ENCODE assay signal across 8 cellular contexts in the genomic region with DNA sequence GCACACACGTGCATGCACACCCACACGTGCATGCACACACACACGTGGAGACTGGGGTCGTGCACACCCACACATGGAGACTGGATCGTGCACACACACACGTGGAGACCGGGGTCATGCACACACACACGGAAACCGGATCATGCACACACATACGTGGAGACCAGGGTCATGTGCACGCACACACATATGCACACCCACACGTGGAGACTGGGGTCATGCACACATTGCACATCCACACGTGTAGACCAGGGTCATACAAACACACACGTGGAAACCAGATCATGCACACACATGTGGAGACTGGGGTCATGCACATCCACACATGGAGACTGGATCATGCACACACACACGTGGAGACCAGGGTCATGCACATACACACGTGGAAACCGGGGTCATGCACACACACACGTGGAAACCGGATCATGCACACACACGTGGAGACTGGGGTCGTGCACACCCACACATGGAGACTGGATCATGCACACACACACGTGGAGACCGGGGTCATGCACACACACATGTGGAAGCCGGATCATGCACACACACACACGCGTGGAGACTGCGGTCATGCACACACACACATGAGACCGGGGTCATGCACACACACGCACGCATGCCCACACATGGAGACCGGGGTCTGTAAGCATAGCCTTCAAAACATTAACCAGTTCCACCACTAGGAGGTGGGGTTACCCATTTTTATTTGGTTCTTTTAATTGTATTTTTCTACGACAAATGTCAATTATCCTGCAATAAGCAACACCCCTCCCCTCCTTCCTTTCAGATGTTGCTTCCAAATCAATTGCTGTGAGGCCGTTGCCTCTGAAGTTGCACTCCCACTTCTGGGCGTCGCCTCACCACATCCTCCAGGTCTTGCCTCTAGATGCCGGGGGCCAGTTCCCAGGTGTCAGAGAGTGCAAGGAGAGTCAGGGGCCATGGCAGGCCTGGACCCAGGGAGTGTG.
DNase-seq lines count a peak whose midpoint lies in the region; ATAC-seq, FAIRE-seq and TF ChIP-seq lines count a peak whose summit lies in the region.

No MANE protein-coding gene starts in this region.

- no peaks in the 10 kb centered on the region for H4K20me1 ChIP-seq in HepG2 (ENCODE audit: insufficient read depth, low read length)

- TF ChIP-seq CTCF in CD8-positive, alpha-beta T cell (IDR thresholded peaks at IDR 0.05) = no peak
- TF ChIP-seq CTCF in HFFc6 (IDR thresholded peaks at IDR 0.05) = peak; percentile 74
- TF ChIP-seq CTCF in HepG2 (CRISPR knock-in tag; IDR thresholded peaks at IDR 0.05) = peak; percentile 41; the same call in 1 of the 2 replicates
- TF ChIP-seq CTCF in lower lobe of right lung (IDR thresholded peaks at IDR 0.05) = no peak

- CTCF ChIA-PET in CD8-positive, alpha-beta T cell (lab: Charles Lee) = interaction anchor here (1.6 kb wide), 1 partner anchor 9 kb away, joined by 3 read pairs; no protein-coding TSS in a partner anchor
- CTCF ChIA-PET in activated CD8-positive, alpha-beta T cell treated with anti-CD3 and anti-CD28 coated beads, Interleukin-2, amount 10 ng/mL, durations not matched to agents 7 days and 5 days (lab: Charles Lee) = interaction anchor here (1.9 kb wide), 1 partner anchor 8 kb away, joined by 5 read pairs; no protein-coding TSS in a partner anchor
- CTCF ChIA-PET in HepG2 (lab: Yijun Ruan, JAX; ENCODE audit: low intra/inter-chr PET ratio, low total read pairs) = no interaction called here

- peak; percentile 29 for ATAC-seq in CD8-positive, alpha-beta T cell
- ATAC-seq in activated CD8-positive, alpha-beta T cell treated with anti-CD3 and anti-CD28 coated beads, Interleukin-2, amount 10 ng/mL, durations not matched to agents 7 days and 5 days = peak; percentile 65
- peak; percentile 63 for ATAC-seq in HepG2
- ATAC-seq in GM21360 (IDR thresholded peaks at IDR 0.05; ENCODE audit: unreplicated experiment) = no peak
- no peak for ATAC-seq in lower lobe of right lung

- H3K27me3 ChIP-seq in CD8-positive, alpha-beta T cell (ENCODE audit: insufficient read depth, low read length) = no peaks in the 10 kb centered on the region
- H3K27me3 ChIP-seq in HepG2 (ENCODE audit: control insufficient read depth in 1 of 2, insufficient read depth in 2 of 2, low read length in 2 of 2) (peaks cover 18 to 74% of the 10 kb centered on the region in 2 experiments), lower lobe of right lung (ENCODE audit: low read depth) (no peaks in the 10 kb centered on the region)

- TF ChIP-seq RAD21 in HepG2 (CRISPR knock-in tag; IDR thresholded peaks at IDR 0.05) = no peak

- H3K9ac ChIP-seq in HepG2 (ENCODE audit: insufficient read depth, low read depth, low read length) = no peak overlapping the region

- peaks cover 22% of the 10 kb centered on the region for H3K4me1 Mint-ChIP-seq in CD8-positive, alpha-beta T cell (ENCODE audit: low read depth)
- H3K4me1 Mint-ChIP-seq in HFFc6 (ENCODE audit: low read depth) = peaks cover 12% of the 10 kb centered on the region
- peaks cover 39% of the 10 kb centered on the region for H3K4me1 Mint-ChIP-seq in activated CD8-positive, alpha-beta T cell treated with anti-CD3 and anti-CD28 coated beads, Interleukin-2, amount 10 ng/mL, durations not matched to agents 7 days and 5 days (ENCODE audit: low read depth)

- WGBS in HepG2 (ENCODE audit: low lambda C conversion rate) = 33% methylated on average over 30 of the region's 36 CpGs

- no peak overlapping the region for H2AFZ ChIP-seq in HepG2 (ENCODE audit: low read length)

- no peak overlapping the region for H3K4me3 Mint-ChIP-seq in CD8-positive, alpha-beta T cell
- no peak overlapping the region for H3K4me3 Mint-ChIP-seq in HFFc6
- no peak overlapping the region for H3K4me3 Mint-ChIP-seq in activated CD8-positive, alpha-beta T cell treated with anti-CD3 and anti-CD28 coated beads, Interleukin-2, amount 10 ng/mL, durations not matched to agents 7 days and 5 days

- no peak for TF ChIP-seq POLR2A in HepG2 (IDR thresholded peaks at IDR 0.05; ENCODE audit: insufficient read depth in 1 of 2, low read depth in 2 of 2, low read length in 2 of 2)

- no peak overlapping the region for H3K27ac ChIP-seq in CD8-positive, alpha-beta T cell (ENCODE audit: low read depth, low read length)
- H3K27ac ChIP-seq in HepG2 (ENCODE audit: extremely low read length, insufficient read depth, low read length) (no peak overlapping the region), lower lobe of right lung (no peak overlapping the region)

- no peaks in the 10 kb centered on the region for H3K79me2 ChIP-seq in HepG2 (ENCODE audit: insufficient read depth, low read length)

- BruUV-seq in HepG2 (replicated peaks; lab: Mats Ljungman, UMichigan) = no TSS peak

- H3K27ac Mint-ChIP-seq in CD8-positive, alpha-beta T cell = no peak overlapping the region
- H3K27ac Mint-ChIP-seq in HFFc6 = no peak overlapping the region
- H3K27ac Mint-ChIP-seq in activated CD8-positive, alpha-beta T cell treated with anti-CD3 and anti-CD28 coated beads, Interleukin-2, amount 10 ng/mL, durations not matched to agents 7 days and 5 days = peak overlapping the region; percentile 58

- H3K4me2 ChIP-seq in HepG2 (ENCODE audit: low read depth, low read length) = no peak overlapping the region

- no peaks in the 10 kb centered on the region for H3K9me3 ChIP-seq in CD8-positive, alpha-beta T cell (ENCODE audit: low read length)
- H3K9me3 ChIP-seq in HepG2 (ENCODE audit: low read length) (no peaks in the 10 kb centered on the region), lower lobe of right lung (no peaks in the 10 kb centered on the region)

- peaks cover 15% of the 10 kb centered on the region for H3K27me3 Mint-ChIP-seq in CD8-positive, alpha-beta T cell (ENCODE audit: low read depth)
- H3K27me3 Mint-ChIP-seq in HFFc6 (ENCODE audit: insufficient read depth) = peaks cover 10% of the 10 kb centered on the region
- H3K27me3 Mint-ChIP-seq in activated CD8-positive, alpha-beta T cell treated with anti-CD3 and anti-CD28 coated beads, Interleukin-2, amount 10 ng/mL, durations not matched to agents 7 days and 5 days (ENCODE audit: low read depth) = peaks cover 2% of the 10 kb centered on the region

- in situ Hi-C loops in HepG2 (cut with HindIII; ENCODE audit: extremely low pct_ligation_motif_present, low pct_unique_long_range_greater_than_20kb) = loop anchor here (5.0 kb wide), 1 partner anchor 45 kb away; no protein-coding TSS in a partner anchor

- no peak for DNase-seq in CD8-positive, alpha-beta T cell
- DNase-seq in HFFc6 (peak; percentile 19), HepG2 (ENCODE audit: low spot score) (no peak), kidney glomerular epithelial cell (lab: John Stamatoyannopoulos, UW) (no peak), lower lobe of right lung (no peak)
- peak; percentile 59 for DNase-seq in activated CD8-positive, alpha-beta T cell treated with anti-CD3 and anti-CD28 coated beads, Interleukin-2, amount 10 ng/mL, durations not matched to agents 7 days and 5 days
- no peak for DNase-seq in activated CD4-positive, alpha-beta T cell treated with anti-CD3 and anti-CD28 coated beads for 1 hour

- H3K36me3 Mint-ChIP-seq in CD8-positive, alpha-beta T cell = no peaks in the 10 kb centered on the region
- no peaks in the 10 kb centered on the region for H3K36me3 Mint-ChIP-seq in HFFc6 (ENCODE audit: low read depth)
- H3K36me3 Mint-ChIP-seq in activated CD8-positive, alpha-beta T cell treated with anti-CD3 and anti-CD28 coated beads, Interleukin-2, amount 10 ng/mL, durations not matched to agents 7 days and 5 days (ENCODE audit: low read depth) = no peaks in the 10 kb centered on the region

- H3K4me1 ChIP-seq in CD8-positive, alpha-beta T cell (ENCODE audit: insufficient read depth, low read length) = peaks cover 24% of the 10 kb centered on the region
- H3K4me1 ChIP-seq in HepG2 (ENCODE audit: insufficient read depth, low read length) (no peaks in the 10 kb centered on the region), lower lobe of right lung (peaks cover 4% of the 10 kb centered on the region)

- H3K9me3 Mint-ChIP-seq in CD8-positive, alpha-beta T cell = no peaks in the 10 kb centered on the region
- no peaks in the 10 kb centered on the region for H3K9me3 Mint-ChIP-seq in HFFc6
- H3K9me3 Mint-ChIP-seq in activated CD8-positive, alpha-beta T cell treated with anti-CD3 and anti-CD28 coated beads, Interleukin-2, amount 10 ng/mL, durations not matched to agents 7 days and 5 days (ENCODE audit: insufficient read depth) = no peaks in the 10 kb centered on the region

- H3K4me3 ChIP-seq in CD8-positive, alpha-beta T cell (ENCODE audit: low read depth, low read length) = no peak overlapping the region
- no peak overlapping the region for H3K4me3 ChIP-seq in HepG2 (replicated peaks in 1 of 3; ENCODE audit: insufficient read depth in 1 of 3, low read depth in 2 of 3, low read length in 3 of 3)
- H3K4me3 ChIP-seq in lower lobe of right lung = no peak overlapping the region

- no peak for TF ChIP-seq EP300 in HepG2 (IDR thresholded peaks at IDR 0.05; ENCODE audit: low read depth in 2 of 2, low read length in 2 of 2)
- TF ChIP-seq EP300 in HepG2 (CRISPR knock-in tag; IDR thresholded peaks at IDR 0.05; ENCODE audit: borderline replicate concordance) = no peak

- intact Hi-C loops in CD8-positive, alpha-beta T cell (cut with DNase I, micrococcal nuclease) = no loop called here
- intact Hi-C loops in HepG2 (cut with micrococcal nuclease; ENCODE audit: unreplicated experiment) (loop anchor here (2.0 kb wide), 1 partner anchor 47 kb away; no protein-coding TSS in a partner anchor), lower lobe of right lung (cut with DNase I) (no loop called here)

- no peak for FAIRE-seq in HepG2 (lab: Jason Lieb, UNC)

- POLR2A ChIA-PET in CD8-positive, alpha-beta T cell (lab: Charles Lee) = no interaction called here
- POLR2A ChIA-PET in activated CD8-positive, alpha-beta T cell treated with anti-CD3 and anti-CD28 coated beads, Interleukin-2, amount 10 ng/mL, durations not matched to agents 7 days and 5 days (lab: Charles Lee) = no interaction called here
- POLR2A ChIA-PET in HepG2 (lab: Yijun Ruan, JAX) = no interaction called here

- no peaks in the 10 kb centered on the region for H3K36me3 ChIP-seq in CD8-positive, alpha-beta T cell (ENCODE audit: insufficient read depth, low read length)
- H3K36me3 ChIP-seq in HepG2 (replicated peaks in 1 of 2; ENCODE audit: control insufficient read depth in 1 of 2, insufficient read depth in 2 of 2, low read length in 2 of 2) = no peaks in the 10 kb centered on the region
- H3K36me3 ChIP-seq in lower lobe of right lung = no peaks in the 10 kb centered on the region

TF ChIP-seq in HepG2, 621 proteins besides CTCF, POLR2A, EP300 and RAD21 (continues in another document):
- 0 out of 2 replicates have a peak, but pooled peaks have one; percentile 55 for TF ChIP-seq EED (CRISPR knock-in tag; IDR thresholded peaks at IDR 0.05)
- TF ChIP-seq ZNF792 (CRISPR knock-in tag; IDR thresholded peaks at IDR 0.05) = no peak

Comparison
In these comparisons a context has a peak if more than half of its experiments do, and no peak if none do; other contexts are left out.
1. ATAC-seq: peak in CD8-positive, alpha-beta T cell (single experiment), activated CD8-positive, alpha-beta T cell treated with anti-CD3 and anti-CD28 coated beads, Interleukin-2, amount 10 ng/mL, durations not matched to agents 7 days and 5 days (single experiment) and HepG2 (single experiment); none in GM21360 (single experiment) and lower lobe of right lung (0 of 2).
2. DNase-seq: peak in HFFc6 (single experiment) and activated CD8-positive, alpha-beta T cell treated with anti-CD3 and anti-CD28 coated beads, Interleukin-2, amount 10 ng/mL, durations not matched to agents 7 days and 5 days (single experiment); none in CD8-positive, alpha-beta T cell (0 of 7), HepG2 (single experiment), kidney glomerular epithelial cell (single experiment), activated CD4-positive, alpha-beta T cell treated with anti-CD3 and anti-CD28 coated beads for 1 hour (single experiment) and lower lobe of right lung (single experiment).
3. CTCF ChIP-seq: peak in HFFc6 (single experiment) and HepG2 (single experiment); none in CD8-positive, alpha-beta T cell (single experiment) and lower lobe of right lung (single experiment).